8 cellular contexts compared by ENCODE assay signal in the genomic region with DNA sequence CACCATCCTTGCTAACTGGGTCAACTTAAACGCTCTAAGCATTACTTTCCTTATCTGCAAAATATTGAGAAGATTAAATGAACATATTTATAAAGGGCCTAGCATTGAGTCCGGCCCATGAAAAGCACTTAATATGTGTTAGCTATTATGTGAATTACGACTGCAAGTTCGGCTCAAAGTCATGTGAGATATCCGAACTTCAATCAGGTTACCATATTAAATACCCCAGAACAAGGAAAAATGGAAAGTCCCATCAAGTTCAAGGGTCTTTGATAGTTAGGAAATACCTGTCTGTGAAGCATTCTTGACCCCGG. TPM values are rescaled to one million over a fixed set of nuclear protein-coding genes. Genes with fewer than 3 reads are reported as not detected.
A peak's percentile ranks its signal among the peaks of the same experiment; 100 is the strongest.
DNase-seq lines count a peak whose midpoint lies in the region; ATAC-seq and TF ChIP-seq lines count a peak whose summit lies in the region.

No MANE protein-coding gene starts in this region.

- H3K4me1 Mint-ChIP-seq in endodermal cell: peaks cover 6% of the 10 kb centered on the region

- H3K27ac ChIP-seq in KMS-11 (no peak overlapping the region), endodermal cell (ENCODE audit: low read depth, low read length) (no peak overlapping the region), rectal smooth muscle tissue (ENCODE audit: low read depth, low read length) (peak overlapping the region; percentile 88)

- DNase-seq in endodermal cell: no peak
- no peak for DNase-seq in OCI-M1 (lab: John Stamatoyannopoulos, UW)
- DNase-seq in left lobe of liver (ENCODE audit: low spot score): no peak
- no peak for DNase-seq in NCI-H2107 treated with DMSO at 0.1 percent for 48 hours (lab: John Stamatoyannopoulos, UW; ENCODE audit: unreplicated experiment)

- H3K4me2 ChIP-seq in KMS-11: no peak overlapping the region; the same call in 1 of the 2 replicates

- H3K27me3 ChIP-seq in KMS-11 (ENCODE audit: insufficient read depth, low read depth) (no peaks in the 10 kb centered on the region), endodermal cell (ENCODE audit: control insufficient read depth, insufficient read depth, low read length, poor library complexity, severe bottlenecking) (peaks cover 42% of the 10 kb centered on the region), rectal smooth muscle tissue (ENCODE audit: control insufficient read depth, insufficient read depth, low read length) (no peaks in the 10 kb centered on the region)

- H2AFZ ChIP-seq in KMS-11 (ENCODE audit: low read depth): peak overlapping the region; percentile 95

- H3K79me2 ChIP-seq in KMS-11 (ENCODE audit: insufficient read depth, low read depth): peaks cover 15% of the 10 kb centered on the region; the same call in 1 of the 2 replicates

- no peaks in the 10 kb centered on the region for H3K9me3 Mint-ChIP-seq in endodermal cell

- H3K27ac Mint-ChIP-seq in endodermal cell: peak overlapping the region; percentile 67

- 59% methylated on average over 4 of the region's 6 CpGs; no CpG with 5 or more reads in 1 of the 2 experiments for WGBS in endodermal cell (ENCODE audit: insufficient coverage in 1 of 2, insufficient read length in 1 of 2), 2 experiments

- H3K36me3 ChIP-seq in KMS-11 (ENCODE audit: insufficient read depth) (no peaks in the 10 kb centered on the region), endodermal cell (ENCODE audit: control insufficient read depth, insufficient read depth, low read length) (peaks cover 4% of the 10 kb centered on the region), rectal smooth muscle tissue (ENCODE audit: control insufficient read depth, insufficient read depth, low read length) (no peaks in the 10 kb centered on the region)

- no peak overlapping the region for H3K9ac ChIP-seq in KMS-11
- no peak overlapping the region for H3K9ac ChIP-seq in endodermal cell (ENCODE audit: extremely low read depth, low read length, poor library complexity, severe bottlenecking)
- H3K9ac ChIP-seq in rectal smooth muscle tissue (ENCODE audit: low read length): no peak overlapping the region

- peaks cover 25% of the 10 kb centered on the region for H3K27me3 Mint-ChIP-seq in endodermal cell (ENCODE audit: insufficient read depth)

- H3K4me1 ChIP-seq in KMS-11 (ENCODE audit: low read depth, poor library complexity, severe bottlenecking): no peaks in the 10 kb centered on the region
- H3K4me1 ChIP-seq in endodermal cell (ENCODE audit: control insufficient read depth, insufficient read depth, low read length): no peaks in the 10 kb centered on the region
- H3K4me1 ChIP-seq in rectal smooth muscle tissue (ENCODE audit: control insufficient read depth, insufficient read depth, low read length): no peaks in the 10 kb centered on the region

- TF ChIP-seq CTCF in KMS-11 (conservative IDR thresholded peaks at IDR 0.05; ENCODE audit: low read depth, low read length) (no peak), endodermal cell (conservative IDR thresholded peaks at IDR 0.05) (no peak)

- no peaks in the 10 kb centered on the region for H4K20me1 ChIP-seq in KMS-11 (ENCODE audit: insufficient read depth)

- peaks cover 8% of the 10 kb centered on the region for H3K36me3 Mint-ChIP-seq in endodermal cell (ENCODE audit: low read depth)

- no peaks in the 10 kb centered on the region for H3K9me3 ChIP-seq in endodermal cell (ENCODE audit: control insufficient read depth, low read length)

- H3K4me3 Mint-ChIP-seq in endodermal cell: peak overlapping the region; percentile 70

- ATAC-seq in GM18907 (IDR thresholded peaks at IDR 0.05; ENCODE audit: unreplicated experiment) (peak; percentile 7), left lobe of liver (no peak), HG03095 (IDR thresholded peaks at IDR 0.05; ENCODE audit: unreplicated experiment) (no peak)

- H3K4me3 ChIP-seq in KMS-11 (IDR thresholded peaks at IDR 0.05; ENCODE audit: insufficient read depth, low read depth, low read length) (no peak overlapping the region), endodermal cell (ENCODE audit: low read length) (peak overlapping the region; percentile 75), rectal smooth muscle tissue (ENCODE audit: low read length) (peak overlapping the region; percentile 79)

RNA-seq across cellular contexts. Expression of a gene that starts 0.5 kb away (rescaled TPM):
- total RNA-seq in endodermal cell (10 to 100 TPM; 18.3 to 19.5 TPM), left lobe of liver (14.0 TPM)
- polyA plus RNA-seq in endodermal cell (2013, experiment 1 of 2): 11.3 TPM
- polyA plus RNA-seq in endodermal cell (2013, experiment 2 of 2): 9.2 TPM
